8 cellular contexts compared by ENCODE assay signal in the genomic region with DNA sequence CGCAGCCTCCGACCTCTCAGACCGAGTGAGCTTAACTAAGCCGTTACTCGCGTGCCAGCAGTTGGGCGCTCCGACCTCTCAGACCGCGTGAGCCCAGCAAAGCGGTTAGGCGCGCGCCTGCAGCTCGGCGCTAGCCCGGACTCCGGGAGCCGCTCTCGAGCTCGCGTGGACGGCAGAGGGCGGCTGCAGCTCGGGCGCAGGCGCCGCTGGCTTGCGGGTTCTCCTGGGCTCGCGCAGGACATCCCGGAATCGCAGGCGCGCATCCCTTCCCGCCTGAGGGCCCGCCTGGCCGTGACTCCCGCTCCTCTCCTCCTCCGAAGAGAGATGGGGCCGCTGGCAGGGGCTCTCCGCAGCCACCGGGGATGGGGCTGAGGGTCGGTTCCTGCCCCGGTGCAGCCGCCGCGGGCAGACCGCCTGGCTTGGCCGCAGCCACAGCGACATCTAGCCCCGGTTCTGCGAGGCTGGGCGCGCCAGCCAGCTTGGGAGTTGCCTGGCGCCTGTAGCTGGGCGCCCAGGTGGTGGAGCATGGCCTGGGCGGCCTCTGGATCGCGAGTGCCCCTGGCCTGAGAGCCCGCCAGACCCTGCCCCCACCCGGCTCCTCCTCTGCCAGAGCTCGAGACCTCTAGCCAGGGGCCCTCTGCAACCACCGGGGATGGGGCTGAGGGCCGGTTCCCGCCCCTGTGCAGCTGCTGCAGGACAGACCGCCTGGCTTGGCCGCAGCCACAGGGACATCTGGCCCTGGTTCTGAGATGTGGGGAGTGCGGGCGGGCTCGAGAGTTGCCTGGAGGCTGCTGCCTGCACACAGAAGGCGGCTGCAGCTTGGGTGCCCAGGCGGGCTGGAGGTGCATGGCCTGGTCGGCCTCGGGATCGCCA.
DNase-seq lines count a peak whose midpoint lies in the region; ATAC-seq and TF ChIP-seq lines count a peak whose summit lies in the region.
"Not testable (repeated sequence)": the region's sequence is repeated elsewhere in the genome, so short reads cannot be mapped to it uniquely, and the experiment has no call there.

No MANE protein-coding gene starts in this region.

- H3K79me2 ChIP-seq in PC-9 (ENCODE audit: low read depth), result not testable (repeated sequence)

- H3K4me1 Mint-ChIP-seq in IgD-negative memory B cell, neural crest cell: not testable (repeated sequence)

- H2AFZ ChIP-seq in PC-9, result not testable (repeated sequence)

- not testable (repeated sequence) for H4K20me1 ChIP-seq in PC-9 (ENCODE audit: insufficient read depth)

- not testable (repeated sequence) for BruUV-seq in PC-9 (replicated peaks; lab: Mats Ljungman, UMichigan)

- peak overlapping the region; percentile 77 to 91 (median 84) for H3K4me3 Mint-ChIP-seq in IgD-negative memory B cell
- peak overlapping the region; percentile 86 for H3K4me3 Mint-ChIP-seq in neural crest cell

- POLR2A ChIA-PET in PC-9 (lab: Charles Lee; ENCODE audit: unreplicated experiment), result interaction anchor here (0.6 kb wide), 1 partner anchor 364 kb away, joined by 5 read pairs; no protein-coding TSS in a partner anchor

- ATAC-seq in right cardiac atrium, result peak; percentile 96 to 98

- TF ChIP-seq CTCF in C4-2B (conservative IDR thresholded peaks at IDR 0.05), result peak; percentile 52
- not testable (repeated sequence) for TF ChIP-seq CTCF in PC-9 (conservative IDR thresholded peaks at IDR 0.05); neural crest cell (conservative IDR thresholded peaks at IDR 0.05)

- H3K27me3 Mint-ChIP-seq in IgD-negative memory B cell (peaks cover 16% of the 10 kb centered on the region), neural crest cell (ENCODE audit: low read depth) (peaks cover 86% of the 10 kb centered on the region)

- DNase-seq in PC-9, result peak in 1 of 2 experiments; percentile 75
- peak; percentile 79 for DNase-seq in activated CD8-positive, alpha-beta memory T cell treated with anti-CD3 and anti-CD28 coated beads, Interleukin-2, amount 50 U/mL, for 48 hours
- peak; percentile 55 for DNase-seq in cerebellar cortex (ENCODE audit: low spot score)
- DNase-seq in right cardiac atrium, result peak; percentile 74 to 90 (median 89)
- DNase-seq in neural crest cell (ENCODE audit: low read depth, low spot score), result peak; percentile 61
- peak; percentile 4 to 18 for DNase-seq in stimulated activated CD8-positive, alpha-beta memory T cell treated with anti-CD3 and anti-CD28 coated beads, Interleukin-2, amount 100 ng/mL, for 1 hour (ENCODE audit: low read depth in 2 of 2)

- not testable (repeated sequence) for H3F3A ChIP-seq in PC-9 (ENCODE audit: insufficient read depth, low read depth)

- H3K9me3 ChIP-seq in PC-9 (ENCODE audit: insufficient read depth, low read depth); right cardiac atrium (ENCODE audit: control insufficient read depth, low read length): not testable (repeated sequence)

- not testable (repeated sequence) for H3K4me3 ChIP-seq in PC-9
- H3K4me3 ChIP-seq in right cardiac atrium (ENCODE audit: low read length), result peak overlapping the region; percentile 0

- H3K4me1 ChIP-seq in PC-9 (replicated peaks; ENCODE audit: insufficient read depth); right cardiac atrium (ENCODE audit: control insufficient read depth, insufficient read depth, low read length): not testable (repeated sequence)

- not testable (repeated sequence) for H3K27ac ChIP-seq in C4-2B; PC-9; right cardiac atrium (ENCODE audit: low read length)

- H3K27ac Mint-ChIP-seq in IgD-negative memory B cell, result not testable (repeated sequence)
- peak overlapping the region; percentile 62 for H3K27ac Mint-ChIP-seq in neural crest cell (ENCODE audit: unreplicated experiment)

- not testable (repeated sequence) for H3K27me3 ChIP-seq in PC-9 (ENCODE audit: insufficient read depth, low read depth); right cardiac atrium (ENCODE audit: control insufficient read depth, insufficient read depth)

- H3K36me3 ChIP-seq in PC-9 (ENCODE audit: low read depth), result not testable (repeated sequence)

- WGBS in right cardiac atrium, result 1% methylated on average over 76 of the region's 76 CpGs

- intact Hi-C loops in PC-9 (cut with micrococcal nuclease; ENCODE audit: unreplicated experiment), result loop anchor here (2.0 kb wide), 1 partner anchor 365 kb away; no protein-coding TSS in a partner anchor
- intact Hi-C loops in right cardiac atrium (cut with DNase I), result not testable (repeated sequence)

- peak overlapping the region; percentile 34; the same call in 1 of the 2 replicates for H3K4me2 ChIP-seq in PC-9

- H3K9me3 Mint-ChIP-seq in IgD-negative memory B cell, neural crest cell: not testable (repeated sequence)

- not testable (repeated sequence) for H3K36me3 Mint-ChIP-seq in IgD-negative memory B cell; neural crest cell (ENCODE audit: low read depth)

- not testable (repeated sequence) for H3K9me2 ChIP-seq in PC-9 (ENCODE audit: insufficient read depth)

- CTCF ChIA-PET in PC-9 (lab: Charles Lee), result interaction anchor here (0.7 to 1.3 kb wide), 3 partner anchors 362 to 367 kb away, joined by 4 to 9 read pairs (median 6); partner anchors contain the start of gene ZNF782
